In genomic region chr2:227848146-227848545, GRCh38 we compare ENCODE assay signal across 19 cellular contexts. TPM values are rescaled to one million over a fixed set of nuclear protein-coding genes. Genes with fewer than 3 reads are reported as not detected.
DNase-seq lines count a peak whose midpoint lies in the region; ATAC-seq and TF ChIP-seq lines count a peak whose summit lies in the region.
"Had no signal": no experiment of that assay in that cellular context is flagged by ENCODE, and none has a peak within 500 bp of the region (broad histone marks: within the 10 kb centered on the region; RNA-seq: fewer than 3 reads in every experiment).

No MANE protein-coding gene starts in this region.

- 18 to 33% methylated on average over 3 of the region's 3 CpGs for WGBS in esophagus squamous epithelium, 2 donors

- TF ChIP-seq CTCF in CD8-positive, alpha-beta T cell (IDR thresholded peaks at IDR 0.05): no peak
- TF ChIP-seq CTCF in esophagus squamous epithelium (IDR thresholded peaks at IDR 0.05): no peak

- H3K9me3 ChIP-seq in BLaER1 (no peaks in the 10 kb centered on the region), esophagus squamous epithelium (no peaks in the 10 kb centered on the region), SJCRH30 (replicated peaks) (no peaks in the 10 kb centered on the region; the same call in 1 of the 2 replicates)
- no peaks in the 10 kb centered on the region for H3K9me3 ChIP-seq in CD8-positive, alpha-beta T cell (ENCODE audit: low read length)
- H3K9me3 ChIP-seq: pancreas had no signal

- TF ChIP-seq POLR2A in esophagus squamous epithelium (IDR thresholded peaks at IDR 0.05): no peak

- intact Hi-C loops in CD8-positive, alpha-beta T cell (cut with DNase I, micrococcal nuclease): loop anchor here in 1 of 2 experiments (1.0 kb wide), 1 partner anchor 65 kb away; no protein-coding TSS in a partner anchor
- intact Hi-C loops in esophagus squamous epithelium (cut with DNase I): no loop called here

- H3K4me2 ChIP-seq in BLaER1: peak overlapping the region; percentile 15; the same call in 1 of the 2 replicates

- no peaks in the 10 kb centered on the region for H3K27me3 ChIP-seq in BLaER1
- no peaks in the 10 kb centered on the region for H3K27me3 ChIP-seq in CD8-positive, alpha-beta T cell (ENCODE audit: insufficient read depth, low read length)
- no peaks in the 10 kb centered on the region for H3K27me3 ChIP-seq in esophagus squamous epithelium
- H3K27me3 ChIP-seq in SJCRH30: no peaks in the 10 kb centered on the region
- H3K27me3 ChIP-seq: pancreas had no signal

- H3K27ac Mint-ChIP-seq in CD8-positive, alpha-beta T cell: peak overlapping the region; percentile 66
- H3K27ac Mint-ChIP-seq in T-cell: peak overlapping the region; percentile 78 to 90
- H3K27ac Mint-ChIP-seq: B cell had no signal

- H3K27me3 Mint-ChIP-seq in CD8-positive, alpha-beta T cell (ENCODE audit: low read depth): peaks cover 5% of the 10 kb centered on the region
- no peaks in the 10 kb centered on the region for H3K27me3 Mint-ChIP-seq in T-cell

- H3K4me3 ChIP-seq in BLaER1 (no peak overlapping the region), esophagus squamous epithelium (no peak overlapping the region), SJCRH30 (no peak overlapping the region)
- H3K4me3 ChIP-seq in CD8-positive, alpha-beta T cell (ENCODE audit: low read depth, low read length): no peak overlapping the region
- H3K4me3 ChIP-seq: pancreas had no signal

- no peaks in the 10 kb centered on the region for H3K9me3 Mint-ChIP-seq in CD8-positive, alpha-beta T cell
- no peaks in the 10 kb centered on the region for H3K9me3 Mint-ChIP-seq in T-cell

- CTCF ChIA-PET in CD8-positive, alpha-beta T cell (lab: Charles Lee): no interaction called here
- CTCF ChIA-PET in T-cell (lab: Charles Lee): interaction anchor here in 1 of 2 donors (0.5 kb wide), 1 partner anchor 1150 kb away, joined by 3 read pairs; no protein-coding TSS in a partner anchor

- H3K4me1 Mint-ChIP-seq in CD8-positive, alpha-beta T cell (ENCODE audit: low read depth): no peaks in the 10 kb centered on the region
- H3K4me1 Mint-ChIP-seq in T-cell: peaks cover 0 to 24% (median 7%) of the 10 kb centered on the region in 3 donors
- H3K4me1 Mint-ChIP-seq: B cell had no signal

- H3K9ac ChIP-seq in BLaER1: no peak overlapping the region

- no peak for ATAC-seq in CD8-positive, alpha-beta T cell
- ATAC-seq in T-cell (replicated peaks in 1 of 4): no peak

- DNase-seq in CD8-positive, alpha-beta T cell: no peak
- DNase-seq in T-cell (no peak), esophagus squamous epithelium (lab: John Stamatoyannopoulos, UW) (no peak), SJCRH30 (no peak), COLO668 (lab: John Stamatoyannopoulos, UW; ENCODE audit: unreplicated experiment) (no peak)
- no peak for DNase-seq in effector CD4-positive, alpha-beta T cell
- DNase-seq: cortex of kidney; DMS79; erythroblast; NCI-H1694 treated with DMSO at 0.1 percent for 48 hours; NCI-H226; pancreas; stimulated activated CD4-positive, alpha-beta T cell treated with anti-CD3 and anti-CD28 coated beads, Interleukin-2, amount 100 ng/mL, for 48 hours; T-helper 1 cell had no signal

- H3K27ac ChIP-seq in BLaER1 (no peak overlapping the region), esophagus squamous epithelium (peak overlapping the region in 3 of 4 donors; percentile 3 to 81 (median 68)), SJCRH30 (no peak overlapping the region)
- H3K27ac ChIP-seq in CD8-positive, alpha-beta T cell (ENCODE audit: low read depth, low read length): no peak overlapping the region
- H3K27ac ChIP-seq: pancreas had no signal

- H3K36me3 ChIP-seq in BLaER1 (no peaks in the 10 kb centered on the region), esophagus squamous epithelium (no peaks in the 10 kb centered on the region), SJCRH30 (no peaks in the 10 kb centered on the region)
- H3K36me3 ChIP-seq in CD8-positive, alpha-beta T cell (ENCODE audit: insufficient read depth, low read length): no peaks in the 10 kb centered on the region
- H3K36me3 ChIP-seq: pancreas had no signal

- POLR2A ChIA-PET in CD8-positive, alpha-beta T cell (lab: Charles Lee): no interaction called here
- POLR2A ChIA-PET in T-cell (lab: Charles Lee): no interaction called here

- no peaks in the 10 kb centered on the region for H4K20me1 ChIP-seq in BLaER1

- no peaks in the 10 kb centered on the region for H3K36me3 Mint-ChIP-seq in CD8-positive, alpha-beta T cell
- no peaks in the 10 kb centered on the region for H3K36me3 Mint-ChIP-seq in T-cell

- H3K4me1 ChIP-seq in BLaER1: peaks cover 10% of the 10 kb centered on the region
- H3K4me1 ChIP-seq in CD8-positive, alpha-beta T cell (ENCODE audit: insufficient read depth, low read length): no peaks in the 10 kb centered on the region
- H3K4me1 ChIP-seq in esophagus squamous epithelium: peaks cover 3 to 35% (median 3%) of the 10 kb centered on the region in 3 donors
- 0 out of 2 replicates have a peak, but pooled peaks cover 3% of the 10 kb centered on the region for H3K4me1 ChIP-seq in SJCRH30
- H3K4me1 ChIP-seq: pancreas had no signal

- H3K4me3 Mint-ChIP-seq in CD8-positive, alpha-beta T cell: peak overlapping the region; percentile 40
- H3K4me3 Mint-ChIP-seq in T-cell: peak overlapping the region; percentile 2 to 61 (median 38)
- H3K4me3 Mint-ChIP-seq: B cell had no signal

RNA-seq across cellular contexts. Expression of gene DAW1, which starts 23.3 kb away (rescaled TPM):
- total RNA-seq in CD8-positive, alpha-beta T cell: not detected
- total RNA-seq in T-cell: not detected
- 1 to 10 TPM in 1 of 4 donors, not detected in 3; 1.4 TPM for total RNA-seq in esophagus squamous epithelium
- 0.08 TPM in 1 of 2 replicates, not detected in the other for total RNA-seq in SJCRH30 (2014; rRNA removed; shearing (Covaris generic))
- total RNA-seq: B cell, liver had no signal

RNA-seq across cellular contexts. Expression of gene CCL20, which starts 34.5 kb away (rescaled TPM):
- 1 to 10 TPM; 2.3 to 2.4 TPM for total RNA-seq in CD8-positive, alpha-beta T cell
- total RNA-seq in T-cell (1 to 10 TPM in 3 of 5 donors, not detected in 2; 1.8 to 3.0 (median 1.9) TPM), esophagus squamous epithelium (10 to 100 TPM in 2 of 4 donors, 1 to 10 TPM in 2; 1.9 to 57.2 (median 8.5) TPM)
- total RNA-seq in SJCRH30 (2014; rRNA removed; shearing (Covaris generic)): 4.2 and 4.3 TPM in 2 replicates
- total RNA-seq: B cell, M059J, temporal lobe had no signal

Comparison
In these comparisons a context has a peak if more than half of its experiments do, and no peak if none do; other contexts are left out.
1. H3K27ac ChIP-seq: peak in esophagus squamous epithelium (3 of 4); none in BLaER1 (single experiment), CD8-positive, alpha-beta T cell (single experiment) and SJCRH30 (single experiment).